ENCODE assay signal across 1 cellular context in genomic region chr10:131900350-131901152, GRCh38.
TF ChIP-seq lines count a peak whose summit lies in the region.

TSS of gene PPP2R2D (plus strand) at chr10:131901008. CDS start at chr10:131901149, 141 bp downstream.

TF ChIP-seq in HepG2, 621 proteins besides CTCF, POLR2A, EP300 and RAD21 (continued from another document and continues in another):
- TF ChIP-seq, protein P1, sequence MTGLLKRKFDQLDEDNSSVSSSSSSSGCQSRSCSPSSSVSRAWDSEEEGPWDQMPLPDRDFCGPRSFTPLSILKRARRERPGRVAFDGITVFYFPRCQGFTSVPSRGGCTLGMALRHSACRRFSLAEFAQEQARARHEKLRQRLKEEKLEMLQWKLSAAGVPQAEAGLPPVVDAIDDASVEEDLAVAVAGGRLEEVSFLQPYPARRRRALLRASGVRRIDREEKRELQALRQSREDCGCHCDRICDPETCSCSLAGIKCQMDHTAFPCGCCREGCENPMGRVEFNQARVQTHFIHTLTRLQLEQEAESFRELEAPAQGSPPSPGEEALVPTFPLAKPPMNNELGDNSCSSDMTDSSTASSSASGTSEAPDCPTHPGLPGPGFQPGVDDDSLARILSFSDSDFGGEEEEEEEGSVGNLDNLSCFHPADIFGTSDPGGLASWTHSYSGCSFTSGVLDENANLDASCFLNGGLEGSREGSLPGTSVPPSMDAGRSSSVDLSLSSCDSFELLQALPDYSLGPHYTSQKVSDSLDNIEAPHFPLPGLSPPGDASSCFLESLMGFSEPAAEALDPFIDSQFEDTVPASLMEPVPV (CRISPR knock-in tag; IDR thresholded peaks at IDR 0.05): 0 out of 2 replicates have a peak, but pooled peaks have one; percentile 63
- 0 out of 2 replicates have a peak, but pooled peaks have one; percentile 23 for TF ChIP-seq ZNF264 (CRISPR knock-in tag; IDR thresholded peaks at IDR 0.05)
- peak; percentile 67 for TF ChIP-seq RBFOX2 (IDR thresholded peaks at IDR 0.05; ENCODE audit: low read depth, low read length)
- TF ChIP-seq PATZ1 (CRISPR knock-in tag; IDR thresholded peaks at IDR 0.05): peak; percentile 64
- TF ChIP-seq MTF2 (CRISPR knock-in tag; IDR thresholded peaks at IDR 0.05; ENCODE audit: borderline replicate concordance): no peak
- TF ChIP-seq MAZ (IDR thresholded peaks at IDR 0.05; ENCODE audit: borderline replicate concordance, low read depth, low read length): 0 out of 2 replicates have a peak, but pooled peaks have one; percentile 12
- TF ChIP-seq MAZ (CRISPR knock-in tag; IDR thresholded peaks at IDR 0.05; ENCODE audit: low read depth): 0 out of 2 replicates have a peak, but pooled peaks have one; percentile 35
- 0 out of 2 replicates have a peak, but pooled peaks have one; percentile 13 for TF ChIP-seq HOMEZ (CRISPR knock-in tag; IDR thresholded peaks at IDR 0.05; ENCODE audit: low read depth)
- TF ChIP-seq, protein P2, sequence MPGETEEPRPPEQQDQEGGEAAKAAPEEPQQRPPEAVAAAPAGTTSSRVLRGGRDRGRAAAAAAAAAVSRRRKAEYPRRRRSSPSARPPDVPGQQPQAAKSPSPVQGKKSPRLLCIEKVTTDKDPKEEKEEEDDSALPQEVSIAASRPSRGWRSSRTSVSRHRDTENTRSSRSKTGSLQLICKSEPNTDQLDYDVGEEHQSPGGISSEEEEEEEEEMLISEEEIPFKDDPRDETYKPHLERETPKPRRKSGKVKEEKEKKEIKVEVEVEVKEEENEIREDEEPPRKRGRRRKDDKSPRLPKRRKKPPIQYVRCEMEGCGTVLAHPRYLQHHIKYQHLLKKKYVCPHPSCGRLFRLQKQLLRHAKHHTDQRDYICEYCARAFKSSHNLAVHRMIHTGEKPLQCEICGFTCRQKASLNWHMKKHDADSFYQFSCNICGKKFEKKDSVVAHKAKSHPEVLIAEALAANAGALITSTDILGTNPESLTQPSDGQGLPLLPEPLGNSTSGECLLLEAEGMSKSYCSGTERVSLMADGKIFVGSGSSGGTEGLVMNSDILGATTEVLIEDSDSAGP (CRISPR knock-in tag; IDR thresholded peaks at IDR 0.05; ENCODE audit: borderline replicate concordance): peak; percentile 69; the same call in 1 of the 2 replicates
- TF ChIP-seq TFAP4 (IDR thresholded peaks at IDR 0.05; ENCODE audit: borderline replicate concordance, low read depth): peak; percentile 40; the same call in 1 of the 2 replicates
- TF ChIP-seq ZNF280D (CRISPR knock-in tag; IDR thresholded peaks at IDR 0.05): 0 out of 2 replicates have a peak, but pooled peaks have one; percentile 37
- TF ChIP-seq NKX3-1 (CRISPR knock-in tag; IDR thresholded peaks at IDR 0.05): 0 out of 2 replicates have a peak, but pooled peaks have one; percentile 35
- TF ChIP-seq SPEN (CRISPR knock-in tag; IDR thresholded peaks at IDR 0.05; ENCODE audit: low read depth): peak; percentile 58; the same call in 1 of the 2 replicates
- TF ChIP-seq TEAD3 (CRISPR knock-in tag; optimal IDR thresholded peaks at IDR 0.05; ENCODE audit: borderline replicate concordance): no peak
- TF ChIP-seq ZNF574 (CRISPR knock-in tag; IDR thresholded peaks at IDR 0.05): peak; percentile 32; the same call in 1 of the 2 replicates
- peak; percentile 33; the same call in 1 of the 2 replicates for TF ChIP-seq POGZ (CRISPR knock-in tag; IDR thresholded peaks at IDR 0.05)
- 0 out of 2 replicates have a peak, but pooled peaks have one; percentile 40 for TF ChIP-seq PRDM15 (CRISPR knock-in tag; IDR thresholded peaks at IDR 0.05)
- 0 out of 2 replicates have a peak, but pooled peaks have one; percentile 23 for TF ChIP-seq MED13 (CRISPR knock-in tag; IDR thresholded peaks at IDR 0.05)
- TF ChIP-seq FOXP4 (CRISPR knock-in tag; IDR thresholded peaks at IDR 0.05): peak; percentile 20; the same call in 1 of the 2 replicates
- peak; percentile 40; the same call in 1 of the 2 replicates for TF ChIP-seq KDM2A (CRISPR knock-in tag; IDR thresholded peaks at IDR 0.05; ENCODE audit: borderline replicate concordance, low read depth)
- TF ChIP-seq NCOA1 (CRISPR knock-in tag; IDR thresholded peaks at IDR 0.05): no peak
- TF ChIP-seq POLR2AphosphoS5 (IDR thresholded peaks at IDR 0.05; ENCODE audit: low read depth, low read length): peak; percentile 68
- TF ChIP-seq, protein P3, sequence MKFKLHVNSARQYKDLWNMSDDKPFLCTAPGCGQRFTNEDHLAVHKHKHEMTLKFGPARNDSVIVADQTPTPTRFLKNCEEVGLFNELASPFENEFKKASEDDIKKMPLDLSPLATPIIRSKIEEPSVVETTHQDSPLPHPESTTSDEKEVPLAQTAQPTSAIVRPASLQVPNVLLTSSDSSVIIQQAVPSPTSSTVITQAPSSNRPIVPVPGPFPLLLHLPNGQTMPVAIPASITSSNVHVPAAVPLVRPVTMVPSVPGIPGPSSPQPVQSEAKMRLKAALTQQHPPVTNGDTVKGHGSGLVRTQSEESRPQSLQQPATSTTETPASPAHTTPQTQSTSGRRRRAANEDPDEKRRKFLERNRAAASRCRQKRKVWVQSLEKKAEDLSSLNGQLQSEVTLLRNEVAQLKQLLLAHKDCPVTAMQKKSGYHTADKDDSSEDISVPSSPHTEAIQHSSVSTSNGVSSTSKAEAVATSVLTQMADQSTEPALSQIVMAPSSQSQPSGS (CRISPR knock-in tag; IDR thresholded peaks at IDR 0.05): peak; percentile 14; the same call in 1 of the 2 replicates
- TF ChIP-seq, protein P4, sequence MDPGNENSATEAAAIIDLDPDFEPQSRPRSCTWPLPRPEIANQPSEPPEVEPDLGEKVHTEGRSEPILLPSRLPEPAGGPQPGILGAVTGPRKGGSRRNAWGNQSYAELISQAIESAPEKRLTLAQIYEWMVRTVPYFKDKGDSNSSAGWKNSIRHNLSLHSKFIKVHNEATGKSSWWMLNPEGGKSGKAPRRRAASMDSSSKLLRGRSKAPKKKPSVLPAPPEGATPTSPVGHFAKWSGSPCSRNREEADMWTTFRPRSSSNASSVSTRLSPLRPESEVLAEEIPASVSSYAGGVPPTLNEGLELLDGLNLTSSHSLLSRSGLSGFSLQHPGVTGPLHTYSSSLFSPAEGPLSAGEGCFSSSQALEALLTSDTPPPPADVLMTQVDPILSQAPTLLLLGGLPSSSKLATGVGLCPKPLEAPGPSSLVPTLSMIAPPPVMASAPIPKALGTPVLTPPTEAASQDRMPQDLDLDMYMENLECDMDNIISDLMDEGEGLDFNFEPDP (CRISPR knock-in tag; conservative IDR thresholded peaks at IDR 0.05): no peak
